In genomic region chr2:231614559-231615057, GRCh38 we compare ENCODE assay signal across 8 cellular contexts. TPM values are rescaled to one million over a fixed set of nuclear protein-coding genes. Genes with fewer than 3 reads are reported as not detected.
A peak's percentile ranks its signal among the peaks of the same experiment; 100 is the strongest.
DNase-seq lines count a peak whose midpoint lies in the region; ATAC-seq and TF ChIP-seq lines count a peak whose summit lies in the region.

No MANE protein-coding gene starts in this region.

- H3K27me3 ChIP-seq in DOHH2 (ENCODE audit: control insufficient read depth, low read length) (no peaks in the 10 kb centered on the region), ectodermal cell (ENCODE audit: control insufficient read depth, insufficient read depth, low read length, poor library complexity, severe bottlenecking) (no peaks in the 10 kb centered on the region), subcutaneous abdominal adipose tissue (ENCODE audit: control insufficient read depth in 5 of 5, insufficient read depth in 4 of 5, low read length in 5 of 5) (no peaks in the 10 kb centered on the region)

- H3K27ac Mint-ChIP-seq in naive B cell, result peak overlapping the region; percentile 91 to 100 (median 98)

- no peaks in the 10 kb centered on the region for H3K9me2 ChIP-seq in DOHH2 (replicated peaks; ENCODE audit: control insufficient read depth, low read length)

- H3K4me1 ChIP-seq in DOHH2 (ENCODE audit: control insufficient read depth, low read length), result peaks cover 72% of the 10 kb centered on the region
- peaks cover 32% of the 10 kb centered on the region for H3K4me1 ChIP-seq in ectodermal cell (ENCODE audit: control insufficient read depth, insufficient read depth, low read length)
- H3K4me1 ChIP-seq in subcutaneous abdominal adipose tissue (ENCODE audit: control insufficient read depth in 5 of 5, insufficient read depth in 5 of 5, low read length in 5 of 5), result peaks cover 10 to 43% (median 40%) of the 10 kb centered on the region in 5 donors

- peaks cover 31% of the 10 kb centered on the region for H3F3A ChIP-seq in DOHH2 (ENCODE audit: control insufficient read depth, insufficient read depth)

- H3K4me3 ChIP-seq in DOHH2 (ENCODE audit: low read length), result peak overlapping the region; percentile 88
- peak overlapping the region; percentile 43 for H3K4me3 ChIP-seq in ectodermal cell (ENCODE audit: insufficient read depth, low read depth, low read length)
- peak overlapping the region; percentile 48 to 68 (median 61) for H3K4me3 ChIP-seq in subcutaneous abdominal adipose tissue (ENCODE audit: low read depth in 1 of 5, low read length in 5 of 5)

- H3K27ac ChIP-seq in DOHH2 (ENCODE audit: low read depth, low read length) (peak overlapping the region; percentile 99), ectodermal cell (ENCODE audit: insufficient read depth, low read depth, low read length, poor library complexity, severe bottlenecking) (peak overlapping the region; percentile 97), subcutaneous abdominal adipose tissue (ENCODE audit: low read depth, low read length) (peak overlapping the region; percentile 96)

- peak overlapping the region; percentile 71 to 81 (median 79) for H3K9ac ChIP-seq in subcutaneous abdominal adipose tissue (ENCODE audit: low read length in 5 of 5)

- H3K4me2 ChIP-seq in DOHH2 (ENCODE audit: low read length), result peak overlapping the region; percentile 99

- DNase-seq in UCSD-AML1 (lab: John Stamatoyannopoulos, UW; ENCODE audit: unreplicated experiment), result peak; percentile 77
- DNase-seq in naive B cell, result peak; percentile 64
- no peak for DNase-seq in NK-92 (lab: John Stamatoyannopoulos, UW; ENCODE audit: unreplicated experiment)
- DNase-seq in EL, result no peak

- H3K36me3 Mint-ChIP-seq in naive B cell, result no peaks in the 10 kb centered on the region

- no peaks in the 10 kb centered on the region for H4K20me1 ChIP-seq in DOHH2 (ENCODE audit: control insufficient read depth, insufficient read depth, low read depth, low read length)

- H3K4me1 Mint-ChIP-seq in naive B cell, result peaks cover 28 to 39% (median 38%) of the 10 kb centered on the region in 3 donors

- H3K4me3 Mint-ChIP-seq in naive B cell, result peak overlapping the region; percentile 80 to 94 (median 87)

- peaks cover 12% of the 10 kb centered on the region; the same call in 1 of the 2 replicates for H3K79me2 ChIP-seq in DOHH2 (ENCODE audit: control insufficient read depth, low read length)

- H3K27me3 Mint-ChIP-seq in naive B cell, result no peaks in the 10 kb centered on the region

- H3K36me3 ChIP-seq in DOHH2 (ENCODE audit: control insufficient read depth, low read length), result peaks cover 12% of the 10 kb centered on the region
- H3K36me3 ChIP-seq in ectodermal cell (ENCODE audit: control insufficient read depth, insufficient read depth, low read length), result no peaks in the 10 kb centered on the region
- H3K36me3 ChIP-seq in subcutaneous abdominal adipose tissue (ENCODE audit: control insufficient read depth in 5 of 5, insufficient read depth in 5 of 5, low read length in 5 of 5), result no peaks in the 10 kb centered on the region

- no peaks in the 10 kb centered on the region for H3K9me3 Mint-ChIP-seq in naive B cell

- H3K9me3 ChIP-seq in DOHH2 (ENCODE audit: control insufficient read depth, insufficient read depth, low read length), result no peaks in the 10 kb centered on the region
- H3K9me3 ChIP-seq in ectodermal cell (ENCODE audit: control insufficient read depth, low read length), result no peaks in the 10 kb centered on the region
- H3K9me3 ChIP-seq in subcutaneous abdominal adipose tissue (ENCODE audit: control insufficient read depth in 5 of 5, low read length in 5 of 5), result no peaks in the 10 kb centered on the region

- no peak for TF ChIP-seq CTCF in DOHH2 (IDR thresholded peaks at IDR 0.05; ENCODE audit: low read depth, low read length, poor library complexity, severe bottlenecking)

- ATAC-seq in HG02798 (IDR thresholded peaks at IDR 0.05; ENCODE audit: poor library complexity, unreplicated experiment), result peak; percentile 1
- ATAC-seq in naive B cell (ENCODE audit: low read depth in 2 of 2), result peak in 1 of 2 donors; percentile 2

- 3 to 5% methylated on average over 46 of the region's 46 CpGs for WGBS in ectodermal cell, 2 experiments

RNA-seq across cellular contexts. Expression of gene TEX44, which starts 21.9 kb away (rescaled TPM):
- not detected for polyA plus RNA-seq in ectodermal cell (2013, experiment 1 of 4)
- not detected for polyA plus RNA-seq in ectodermal cell (2013, experiment 2 of 4)
- polyA plus RNA-seq in ectodermal cell (2013, experiment 3 of 4), result not detected
- not detected for polyA plus RNA-seq in ectodermal cell (2013, experiment 4 of 4)
- polyA plus RNA-seq in naive B cell (ENCODE audit: low read depth in 6 of 6), result not detected

Comparison
In these comparisons a context has a peak if more than half of its experiments do, and no peak if none do; other contexts are left out.
1. DNase-seq: peak in UCSD-AML1 (single experiment) and naive B cell (single experiment); none in NK-92 (single experiment) and EL (single experiment).
2. Peak in every context shown above with its lines, with median percentiles within 50 percentile points of each other: H3K27ac ChIP-seq and H3K4me3 ChIP-seq.